ENCODE assay signal across 15 cellular contexts in the genomic region with DNA sequence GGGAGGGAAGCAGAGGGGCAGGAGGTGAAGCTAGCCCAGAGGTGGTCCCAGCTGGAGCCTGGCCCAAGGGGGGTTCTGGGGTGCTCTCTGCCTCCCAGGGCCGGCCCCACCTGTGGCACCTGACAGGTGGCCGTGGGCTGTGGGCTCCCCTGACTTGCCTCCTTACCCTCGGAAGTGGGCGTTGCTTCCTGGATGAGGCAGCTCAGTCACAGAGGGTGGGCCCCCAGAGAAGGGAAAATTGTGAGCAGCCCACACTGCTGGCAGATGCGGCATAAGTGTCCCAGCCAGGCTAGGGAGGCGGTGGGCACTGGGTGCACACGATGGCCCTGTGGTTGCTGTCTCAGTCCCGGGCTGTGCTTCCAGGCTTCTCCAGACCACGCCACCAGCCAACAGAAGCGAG.
DNase-seq lines count a peak whose midpoint lies in the region; ATAC-seq and TF ChIP-seq lines count a peak whose summit lies in the region.
"Had no signal": no experiment of that assay in that cellular context is flagged by ENCODE, and none has a peak within 500 bp of the region (broad histone marks: within the 10 kb centered on the region; RNA-seq: fewer than 3 reads in every experiment).

No MANE protein-coding gene starts in this region.

- peaks cover 86% of the 10 kb centered on the region for H3K36me3 Mint-ChIP-seq in activated B cell treated with CpG ODN at 0.5 μM for 24 hours (ENCODE audit: low read depth)
- H3K36me3 Mint-ChIP-seq in memory B cell, result peaks cover 28% of the 10 kb centered on the region
- no peaks in the 10 kb centered on the region for H3K36me3 Mint-ChIP-seq in effector memory CD8-positive, alpha-beta T cell (ENCODE audit: insufficient read depth)
- H3K36me3 Mint-ChIP-seq: CD8-positive, alpha-beta memory T cell had no signal

- H3K9me3 Mint-ChIP-seq in activated B cell treated with CpG ODN at 0.5 μM for 24 hours, result no peaks in the 10 kb centered on the region
- no peaks in the 10 kb centered on the region for H3K9me3 Mint-ChIP-seq in memory B cell
- no peaks in the 10 kb centered on the region for H3K9me3 Mint-ChIP-seq in effector memory CD8-positive, alpha-beta T cell
- H3K9me3 Mint-ChIP-seq: HFFc6 had no signal

- H3K4me2 ChIP-seq in BLaER1, result peak overlapping the region; percentile 67

- ATAC-seq in activated B cell treated with CpG ODN at 0.5 μM for 24 hours (ENCODE audit: low read depth) (no peak), memory B cell (ENCODE audit: low read depth) (no peak)
- ATAC-seq in stimulated activated naive CD8-positive, alpha-beta T cell treated with anti-CD3 and anti-CD28 coated beads, Interleukin-15, Interleukin-2, amounts not matched to agents 100 U/mL and 50 U/mL, for 24 hours, result peak; percentile 11
- no peak for ATAC-seq in effector memory CD8-positive, alpha-beta T cell (replicated peaks)

- intact Hi-C loops in activated B cell treated with CpG ODN at 0.5 μM for 24 hours (cut with micrococcal nuclease), result no loop called here

- H3K36me3 ChIP-seq in BLaER1, result no peaks in the 10 kb centered on the region
- H3K36me3 ChIP-seq: BE2C had no signal

- no peaks in the 10 kb centered on the region for H3K9me3 ChIP-seq in BLaER1
- H3K9me3 ChIP-seq: BE2C, Caco-2 had no signal

- no peaks in the 10 kb centered on the region for H4K20me1 ChIP-seq in BLaER1

- no peaks in the 10 kb centered on the region for H3K27me3 Mint-ChIP-seq in activated B cell treated with CpG ODN at 0.5 μM for 24 hours
- H3K27me3 Mint-ChIP-seq in memory B cell, result no peaks in the 10 kb centered on the region
- peaks cover 23 to 33% of the 10 kb centered on the region in 2 donors for H3K27me3 Mint-ChIP-seq in effector memory CD8-positive, alpha-beta T cell

- CTCF ChIA-PET in activated B cell treated with CpG ODN at 0.5 μM for 24 hours (lab: Charles Lee), result interaction anchor here (0.6 kb wide), 1 partner anchor 141 kb away, joined by 3 read pairs; no protein-coding TSS in a partner anchor

- no peak for DNase-seq in activated B cell treated with CpG ODN at 0.5 μM for 24 hours
- no peak for DNase-seq in memory B cell (ENCODE audit: low spot score in 2 of 2)
- no peak for DNase-seq in stimulated activated naive CD8-positive, alpha-beta T cell treated with anti-CD3 and anti-CD28 coated beads, Interleukin-15, Interleukin-2, amounts not matched to agents 100 U/mL and 50 U/mL, for 24 hours
- no peak for DNase-seq in substantia nigra (lab: John Stamatoyannopoulos, UW)
- no peak for DNase-seq in cerebellar cortex (ENCODE audit: low spot score)
- DNase-seq in activated CD4-positive, alpha-beta T cell treated with anti-CD3 and anti-CD28 coated beads for 1 hour, result no peak
- DNase-seq in effector memory CD8-positive, alpha-beta T cell, result no peak
- DNase-seq: BE2C; CD8-positive, alpha-beta memory T cell; DMS53; HCEC 1CT; HFFc6 had no signal

- no peak for TF ChIP-seq CTCF in activated B cell treated with CpG ODN at 0.5 μM for 24 hours (IDR thresholded peaks at IDR 0.05)

- POLR2A ChIA-PET in activated B cell treated with CpG ODN at 0.5 μM for 24 hours (lab: Charles Lee), result interaction anchor here (1.4 kb wide), 1 partner anchor 16 kb away, joined by 3 read pairs; no protein-coding TSS in a partner anchor

- H3K27ac ChIP-seq in BLaER1 (peak overlapping the region; percentile 32; the same call in 1 of the 2 replicates), substantia nigra (ENCODE audit: low read depth, low read length, poor library complexity, severe bottlenecking) (no peak overlapping the region)
- H3K27ac ChIP-seq: HL-60 had no signal

- H3K9ac ChIP-seq in BLaER1, result no peak overlapping the region

- no peak overlapping the region for H3K4me3 ChIP-seq in BLaER1

- no peaks in the 10 kb centered on the region for H3K27me3 ChIP-seq in BLaER1
- H3K27me3 ChIP-seq: BE2C had no signal

- H3K4me3 Mint-ChIP-seq in activated B cell treated with CpG ODN at 0.5 μM for 24 hours (no peak overlapping the region), memory B cell (no peak overlapping the region)
- H3K4me3 Mint-ChIP-seq in effector memory CD8-positive, alpha-beta T cell, result no peak overlapping the region
- H3K4me3 Mint-ChIP-seq: CD8-positive, alpha-beta memory T cell; HFFc6 had no signal

- peak overlapping the region; percentile 59 for H3K27ac Mint-ChIP-seq in activated B cell treated with CpG ODN at 0.5 μM for 24 hours
- H3K27ac Mint-ChIP-seq in memory B cell, result peak overlapping the region; percentile 69
- H3K27ac Mint-ChIP-seq in effector memory CD8-positive, alpha-beta T cell, result no peak overlapping the region
- H3K27ac Mint-ChIP-seq: CD8-positive, alpha-beta memory T cell; HFFc6 had no signal

- H3K4me1 Mint-ChIP-seq in activated B cell treated with CpG ODN at 0.5 μM for 24 hours (peaks cover 3% of the 10 kb centered on the region), memory B cell (peaks cover 10% of the 10 kb centered on the region)
- no peaks in the 10 kb centered on the region for H3K4me1 Mint-ChIP-seq in effector memory CD8-positive, alpha-beta T cell (ENCODE audit: low read depth in 2 of 2)
- H3K4me1 Mint-ChIP-seq: CD8-positive, alpha-beta memory T cell had no signal

- H3K4me1 ChIP-seq in BLaER1, result peaks cover 18% of the 10 kb centered on the region
- H3K4me1 ChIP-seq: BE2C, Caco-2 had no signal

Comparison
In these comparisons a context has a peak if more than half of its experiments do, and no peak if none do; other contexts are left out.
1. H3K27ac Mint-ChIP-seq: peak in activated B cell treated with CpG ODN at 0.5 μM for 24 hours (single experiment) and memory B cell (single experiment); none in effector memory CD8-positive, alpha-beta T cell (0 of 2).